ENCODE assay signal across 8 cellular contexts in the genomic region with DNA sequence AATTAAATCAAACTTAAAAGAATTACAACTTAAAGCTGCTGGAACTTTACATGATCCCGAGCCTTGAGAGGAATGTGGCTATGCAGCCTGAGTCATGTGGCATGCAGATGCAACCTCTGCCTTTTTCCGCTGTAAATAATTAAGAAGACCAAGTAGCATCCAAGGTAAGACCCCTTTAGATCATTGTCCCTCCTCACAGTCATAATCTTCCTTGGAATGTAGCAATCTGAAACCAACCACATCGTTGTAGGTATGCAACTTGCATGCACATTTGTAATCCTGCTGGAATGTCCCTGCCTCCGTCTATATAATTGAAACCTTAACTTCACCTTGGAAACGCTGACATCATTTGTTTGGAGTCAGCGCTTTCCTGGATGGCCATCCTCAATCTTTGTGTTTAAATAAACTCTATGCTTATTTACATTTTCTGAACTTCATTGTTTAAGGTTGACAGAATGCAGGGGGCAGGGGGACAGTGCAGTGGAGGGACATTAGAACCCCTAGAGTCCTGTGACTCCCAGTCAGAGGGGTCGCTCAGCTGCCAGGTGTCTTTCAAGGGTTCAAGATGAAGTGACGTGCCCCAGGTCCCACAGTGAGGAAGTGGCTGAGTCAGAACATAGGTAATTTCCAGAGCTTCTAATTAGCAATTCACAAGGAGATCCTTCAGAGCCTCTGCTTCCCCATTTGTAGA.
DNase-seq lines count a peak whose midpoint lies in the region; ATAC-seq and TF ChIP-seq lines count a peak whose summit lies in the region.

No MANE protein-coding gene starts in this region.

- no peaks in the 10 kb centered on the region for H3K9me3 ChIP-seq in cardiac muscle cell (ENCODE audit: low read depth)

- no peaks in the 10 kb centered on the region for H3K4me1 ChIP-seq in cardiac muscle cell (ENCODE audit: low read depth)

- H3K4me3 ChIP-seq in cardiac muscle cell = peak overlapping the region; percentile 32
- H3K4me3 ChIP-seq in kidney epithelial cell (ENCODE audit: low read depth, low read length) = peak overlapping the region; percentile 47

- DNase-seq in cardiac muscle cell (ENCODE audit: low read depth in 1 of 2, low spot score in 1 of 2) (peak in 1 of 2 donors; percentile 77), left ventricle myocardium superior (no peak), NAMALWA (ENCODE audit: low spot score) (peak; percentile 63), astrocyte of the hippocampus (ENCODE audit: low read depth, low spot score) (peak; percentile 90), kidney epithelial cell (ENCODE audit: low read depth) (peak; percentile 85), substantia nigra (lab: John Stamatoyannopoulos, UW) (peak in 1 of 49 donors; percentile 6), left lobe of liver (ENCODE audit: low spot score) (no peak)

- H3K27me3 ChIP-seq in cardiac muscle cell (peaks cover 8% of the 10 kb centered on the region), kidney epithelial cell (ENCODE audit: control insufficient read depth, insufficient read depth, low read length) (no peaks in the 10 kb centered on the region)

- H3K27ac ChIP-seq in cardiac muscle cell (no peak overlapping the region), substantia nigra (ENCODE audit: low read depth, low read length, poor library complexity, severe bottlenecking) (peak overlapping the region; percentile 72)

- H3K36me3 ChIP-seq in cardiac muscle cell = no peaks in the 10 kb centered on the region
- H3K36me3 ChIP-seq in kidney epithelial cell (ENCODE audit: control insufficient read depth, insufficient read depth, low read length) = no peaks in the 10 kb centered on the region

- no peak for ATAC-seq in left ventricle myocardium superior
- ATAC-seq in left lobe of liver = no peak
- ATAC-seq in HG03039 (IDR thresholded peaks at IDR 0.05; ENCODE audit: unreplicated experiment) = no peak

- intact Hi-C loops in left ventricle myocardium superior (cut with micrococcal nuclease) = no loop called here

- TF ChIP-seq CTCF in cardiac muscle cell (IDR thresholded peaks at IDR 0.05; ENCODE audit: low read depth, low read length) = no peak
- no peak for TF ChIP-seq CTCF in kidney epithelial cell (IDR thresholded peaks at IDR 0.05; ENCODE audit: insufficient read depth, low read length, poor library complexity, severe bottlenecking)

Comparison
In these comparisons a context has a peak if more than half of its experiments do, and no peak if none do; other contexts are left out.
1. DNase-seq: peak in NAMALWA (single experiment), astrocyte of the hippocampus (single experiment) and kidney epithelial cell (single experiment); none in left ventricle myocardium superior (single experiment) and left lobe of liver (single experiment).